Comparison of ENCODE assay signal across 13 cellular contexts in genomic region chr12:62268956-62269355, GRCh38. TPM values are rescaled to one million over a fixed set of nuclear protein-coding genes. Genes with fewer than 3 reads are reported as not detected.
DNase-seq lines count a peak whose midpoint lies in the region; ATAC-seq, FAIRE-seq and TF ChIP-seq lines count a peak whose summit lies in the region.
"Had no signal": no experiment of that assay in that cellular context is flagged by ENCODE, and none has a peak within 500 bp of the region (broad histone marks: within the 10 kb centered on the region; RNA-seq: fewer than 3 reads in every experiment).

No MANE protein-coding gene starts in this region.

- H3K27ac ChIP-seq in DND-41 (ENCODE audit: low read length) (no peak overlapping the region), MM.1S (ENCODE audit: low read length) (no peak overlapping the region)
- H3K27ac ChIP-seq: prostate gland had no signal

- POLR2A ChIA-PET in naive thymus-derived CD8-positive, alpha-beta T cell (lab: Charles Lee), result no interaction called here

- peaks cover 50% of the 10 kb centered on the region for H3K4me1 ChIP-seq in DND-41 (ENCODE audit: insufficient read depth, low read length)
- H3K4me1 ChIP-seq in Loucy (ENCODE audit: insufficient read depth, low read length, poor library complexity, severe bottlenecking), result peaks cover 62% of the 10 kb centered on the region
- H3K4me1 ChIP-seq in MM.1S (ENCODE audit: low read length), result peaks cover 13% of the 10 kb centered on the region; the same call in 1 of the 2 replicates
- H3K4me1 ChIP-seq: prostate gland had no signal

- H3K36me3 Mint-ChIP-seq in naive thymus-derived CD8-positive, alpha-beta T cell, result peaks cover 0 to 19% (median 0%) of the 10 kb centered on the region in 3 donors
- no peaks in the 10 kb centered on the region for H3K36me3 Mint-ChIP-seq in immature natural killer cell

- H3F3A ChIP-seq in Loucy (ENCODE audit: low read depth) (peaks cover 8% of the 10 kb centered on the region; the same call in 1 of the 2 replicates), MM.1S (ENCODE audit: insufficient read depth, low read length) (no peaks in the 10 kb centered on the region)

- H3K9me2 ChIP-seq in Loucy (replicated peaks; ENCODE audit: low read depth, low read length), result no peaks in the 10 kb centered on the region
- no peaks in the 10 kb centered on the region for H3K9me2 ChIP-seq in MM.1S (replicated peaks; ENCODE audit: insufficient read depth, low read length)

- H2AFZ ChIP-seq in DND-41 (ENCODE audit: low read depth, low read length) (no peak overlapping the region), Loucy (ENCODE audit: low read length) (no peak overlapping the region), MM.1S (ENCODE audit: low read length) (no peak overlapping the region)

- TF ChIP-seq CTCF in DND-41 (IDR thresholded peaks at IDR 0.05; ENCODE audit: borderline replicate concordance, extremely low read depth, low read length, poor library complexity, severe bottlenecking) (no peak), Loucy (conservative IDR thresholded peaks at IDR 0.05; ENCODE audit: low read length) (no peak), bronchial epithelial cell (IDR thresholded peaks at IDR 0.05; ENCODE audit: insufficient read depth, low read length, severe bottlenecking) (no peak), MM.1S (IDR thresholded peaks at IDR 0.05; ENCODE audit: low read length) (no peak)

- H3K27ac Mint-ChIP-seq in naive thymus-derived CD8-positive, alpha-beta T cell, result peak overlapping the region in 3 of 10 donors; percentile 14 to 54 (median 50)
- H3K27ac Mint-ChIP-seq in immature natural killer cell, result peak overlapping the region in 2 of 6 donors; percentile 2 to 12

- H3K79me2 ChIP-seq in DND-41 (ENCODE audit: insufficient read depth, low read length) (peaks cover 100% of the 10 kb centered on the region), Loucy (ENCODE audit: insufficient read depth, low read length) (peaks cover 100% of the 10 kb centered on the region), MM.1S (ENCODE audit: low read length) (peaks cover 100% of the 10 kb centered on the region)

- no peak for ATAC-seq in DND-41 (ENCODE audit: insufficient read depth, low read depth)
- ATAC-seq in naive thymus-derived CD8-positive, alpha-beta T cell, result no peak

- peak overlapping the region in 8 of 10 donors; percentile 8 to 69 (median 54) for H3K4me3 Mint-ChIP-seq in naive thymus-derived CD8-positive, alpha-beta T cell
- H3K4me3 Mint-ChIP-seq in immature natural killer cell, result no peak overlapping the region

- peaks cover 41 to 92% (median 81%) of the 10 kb centered on the region in 4 donors for H3K4me1 Mint-ChIP-seq in naive thymus-derived CD8-positive, alpha-beta T cell
- H3K4me1 Mint-ChIP-seq in immature natural killer cell, result peaks cover 82 to 100% of the 10 kb centered on the region in 2 donors

- H3K9me3 ChIP-seq in DND-41 (ENCODE audit: insufficient read depth, low read length, severe bottlenecking) (no peaks in the 10 kb centered on the region), Loucy (ENCODE audit: insufficient read depth, low read depth, low read length) (no peaks in the 10 kb centered on the region), MM.1S (replicated peaks; ENCODE audit: insufficient read depth, low read length) (no peaks in the 10 kb centered on the region)
- H3K9me3 ChIP-seq: adrenal gland, prostate gland had no signal

- H4K20me1 ChIP-seq in DND-41 (ENCODE audit: insufficient read depth, low read length) (peaks cover 92% of the 10 kb centered on the region), Loucy (ENCODE audit: insufficient read depth, low read length, poor library complexity, severe bottlenecking) (peaks cover 100% of the 10 kb centered on the region), MM.1S (ENCODE audit: insufficient read depth, low read length) (peaks cover 94% of the 10 kb centered on the region)

- H3K27me3 Mint-ChIP-seq in naive thymus-derived CD8-positive, alpha-beta T cell, result no peaks in the 10 kb centered on the region
- peaks cover 0 to 3% (median 0%) of the 10 kb centered on the region in 3 donors for H3K27me3 Mint-ChIP-seq in immature natural killer cell (ENCODE audit: low read depth in 3 of 3)

- no peaks in the 10 kb centered on the region for H3K36me3 ChIP-seq in DND-41 (ENCODE audit: insufficient read depth, low read length)
- H3K36me3 ChIP-seq in Loucy (ENCODE audit: insufficient read depth, low read length), result no peaks in the 10 kb centered on the region
- no peaks in the 10 kb centered on the region for H3K36me3 ChIP-seq in bronchial epithelial cell (ENCODE audit: control insufficient read depth, insufficient read depth, low read length)
- H3K36me3 ChIP-seq in MM.1S (replicated peaks; ENCODE audit: insufficient read depth, low read length), result no peaks in the 10 kb centered on the region; the same call in 1 of the 2 replicates
- H3K36me3 ChIP-seq: adrenal gland, prostate gland had no signal

- no peak for DNase-seq in DND-41
- DNase-seq in bronchial epithelial cell (ENCODE audit: low read depth), result peak; percentile 93
- DNase-seq in naive thymus-derived CD8-positive, alpha-beta T cell, result no peak
- DNase-seq in NCI-H1417 treated with DMSO at 0.1 percent for 48 hours (lab: John Stamatoyannopoulos, UW), result no peak
- DNase-seq in MM.1S, result no peak
- no peak for DNase-seq in NCI-H524 treated with DMSO at 0.1 percent for 48 hours (lab: John Stamatoyannopoulos, UW)
- DNase-seq in immature natural killer cell, result no peak
- DNase-seq: activated CD4-positive, alpha-beta T cell treated with anti-CD3 and anti-CD28 coated beads, Interleukin-2, amount 50 U/mL, for 1 hour; adrenal gland; NCI-H187 treated with DMSO at 0.1 percent for 48 hours; substantia nigra had no signal

- H3K9ac ChIP-seq in DND-41 (ENCODE audit: low read depth, low read length) (no peak overlapping the region), Loucy (ENCODE audit: low read depth, low read length, poor library complexity, severe bottlenecking) (peak overlapping the region; percentile 30), MM.1S (ENCODE audit: low read length) (no peak overlapping the region)

- FAIRE-seq in bronchial epithelial cell (lab: Jason Lieb, UNC), result no peak

- H3K4me2 ChIP-seq in DND-41 (ENCODE audit: insufficient read depth, low read length) (peak overlapping the region; percentile 15; the same call in 1 of the 2 replicates), Loucy (ENCODE audit: low read depth, low read length, poor library complexity, severe bottlenecking) (peak overlapping the region; percentile 78), MM.1S (ENCODE audit: low read depth, low read length) (no peak overlapping the region)

- H3K4me3 ChIP-seq in DND-41 (ENCODE audit: low read depth in 1 of 2, low read length in 2 of 2), result no peak overlapping the region
- H3K4me3 ChIP-seq in Loucy (ENCODE audit: low read length, poor library complexity, severe bottlenecking), result peak overlapping the region; percentile 51
- no peak overlapping the region for H3K4me3 ChIP-seq in bronchial epithelial cell (ENCODE audit: low read depth, low read length)
- no peak overlapping the region for H3K4me3 ChIP-seq in MM.1S (ENCODE audit: low read length)
- H3K4me3 ChIP-seq: adrenal gland, prostate gland had no signal

- H3K27me3 ChIP-seq in DND-41 (ENCODE audit: insufficient read depth, low read length, poor library complexity) (no peaks in the 10 kb centered on the region), Loucy (ENCODE audit: insufficient read depth, low read length, poor library complexity, severe bottlenecking) (no peaks in the 10 kb centered on the region), bronchial epithelial cell (ENCODE audit: control insufficient read depth, insufficient read depth, low read length) (no peaks in the 10 kb centered on the region), MM.1S (replicated peaks; ENCODE audit: insufficient read depth, low read length) (no peaks in the 10 kb centered on the region)
- H3K27me3 ChIP-seq: adrenal gland had no signal

- no peaks in the 10 kb centered on the region for H3K9me3 Mint-ChIP-seq in naive thymus-derived CD8-positive, alpha-beta T cell
- no peaks in the 10 kb centered on the region for H3K9me3 Mint-ChIP-seq in immature natural killer cell

RNA-seq across cellular contexts. Expression of gene USP15, which starts 8.8 kb away (rescaled TPM):
- 56.3 and 89.7 TPM in 2 replicates for total RNA-seq in bronchial epithelial cell
- total RNA-seq in naive thymus-derived CD8-positive, alpha-beta T cell, result 100 to 1,000 TPM; 153 to 164 TPM
- polyA plus RNA-seq in naive thymus-derived CD8-positive, alpha-beta T cell, result 10 to 100 TPM; 49.1 to 57.0 (median 54.6) TPM
- polyA plus RNA-seq in immature natural killer cell, result 10 to 100 TPM; 40.6 to 69.3 (median 62.0) TPM

Comparison
In these comparisons a context has a peak if more than half of its experiments do, and no peak if none do; other contexts are left out.
1. H3K4me3 Mint-ChIP-seq: peak in naive thymus-derived CD8-positive, alpha-beta T cell (8 of 10); none in immature natural killer cell (0 of 5).